In genomic region chr11:9143726-9144125, GRCh38 we compare ENCODE assay signal across 1 cellular context.
TF ChIP-seq lines count a peak whose summit lies in the region.

No MANE protein-coding gene starts in this region.

TF ChIP-seq in GM23338, 12 proteins besides CTCF, POLR2A, EP300 and RAD21 (continued from another document):
- TF ChIP-seq ZNF462 (CRISPR knock-in tag; IDR thresholded peaks at IDR 0.05), result no peak
- no peak for TF ChIP-seq POLR2AphosphoS5 (IDR thresholded peaks at IDR 0.05; ENCODE audit: low read depth)
- no peak for TF ChIP-seq ZNF331 (CRISPR knock-in tag; IDR thresholded peaks at IDR 0.05; ENCODE audit: low read depth)
- no peak for TF ChIP-seq STAT1 (IDR thresholded peaks at IDR 0.05; ENCODE audit: unreplicated experiment)
- no peak for TF ChIP-seq JUNB (IDR thresholded peaks at IDR 0.05; ENCODE audit: unreplicated experiment)
